In genomic region chr2:238127165-238128060, GRCh38 we compare ENCODE assay signal across 1 cellular context.
TF ChIP-seq lines count a peak whose summit lies in the region.

No MANE protein-coding gene starts in this region.

TF ChIP-seq in H1, 55 proteins besides CTCF, POLR2A, EP300 and RAD21:
- no peak for TF ChIP-seq SAP30 (IDR thresholded peaks at IDR 0.05; ENCODE audit: insufficient read depth, insufficient replicate concordance, low read length)
- TF ChIP-seq BCL11A (IDR thresholded peaks at IDR 0.05; ENCODE audit: low read depth in 2 of 2, low read length in 2 of 2), result no peak
- TF ChIP-seq, protein P1, sequence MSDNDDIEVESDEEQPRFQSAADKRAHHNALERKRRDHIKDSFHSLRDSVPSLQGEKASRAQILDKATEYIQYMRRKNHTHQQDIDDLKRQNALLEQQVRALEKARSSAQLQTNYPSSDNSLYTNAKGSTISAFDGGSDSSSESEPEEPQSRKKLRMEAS (IDR thresholded peaks at IDR 0.05), result no peak
- no peak for TF ChIP-seq MAFK (IDR thresholded peaks at IDR 0.05; ENCODE audit: low read depth, low read length)
- no peak for TF ChIP-seq CREB1 (IDR thresholded peaks at IDR 0.05)
- TF ChIP-seq YY1 (IDR thresholded peaks at IDR 0.05; ENCODE audit: low read depth, low read length), result no peak
- TF ChIP-seq SP2 (IDR thresholded peaks at IDR 0.05; ENCODE audit: low read length), result no peak
- TF ChIP-seq EGR1 (IDR thresholded peaks at IDR 0.05; ENCODE audit: borderline replicate concordance, low read depth, low read length), result no peak
- TF ChIP-seq NANOG (IDR thresholded peaks at IDR 0.05; ENCODE audit: insufficient read depth, low read depth, low read length, poor library complexity, severe bottlenecking), result no peak
- TF ChIP-seq CBX8 (IDR thresholded peaks at IDR 0.05; ENCODE audit: borderline replicate concordance, low read depth, low read length), result no peak
- TF ChIP-seq NRF1 (IDR thresholded peaks at IDR 0.05; ENCODE audit: low read depth, low read length), result no peak
- no peak for TF ChIP-seq BRCA1 (IDR thresholded peaks at IDR 0.05; ENCODE audit: low read depth, low read length)
- TF ChIP-seq BACH1 (IDR thresholded peaks at IDR 0.05; ENCODE audit: low read length), result no peak
- TF ChIP-seq RFX5 (IDR thresholded peaks at IDR 0.05; ENCODE audit: borderline replicate concordance, low read depth, low read length), result no peak
